ENCODE assay signal across 38 cellular contexts in the genomic region with DNA sequence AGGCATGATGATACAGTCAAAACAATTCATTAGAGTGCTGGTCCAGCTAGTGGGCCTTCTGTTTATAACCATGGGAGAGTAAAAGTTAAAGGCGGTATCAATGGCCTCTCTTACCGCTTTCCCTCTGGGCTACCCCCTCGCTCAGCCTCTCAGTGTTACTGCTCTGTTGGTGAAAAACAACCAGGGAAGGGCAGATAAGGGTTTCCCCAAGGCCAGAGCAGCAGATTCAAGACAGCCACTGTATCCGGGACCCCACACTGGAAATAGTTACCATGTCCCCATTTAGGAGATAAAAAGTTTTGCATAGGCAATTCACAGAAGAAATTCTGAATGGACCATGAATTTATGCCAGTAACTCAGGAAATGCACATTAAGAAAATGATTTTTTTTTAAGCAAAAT. TPM values are rescaled to one million over a fixed set of nuclear protein-coding genes. Genes with fewer than 3 reads are reported as not detected.
"Had no signal": no experiment of that assay in that cellular context is flagged by ENCODE, and none has a peak within 500 bp of the region (broad histone marks: within the 10 kb centered on the region; RNA-seq: fewer than 3 reads in every experiment).

No MANE protein-coding gene starts in this region.

- H3K9me3 ChIP-seq: adrenal gland, body of pancreas, breast epithelium had no signal

- H3K27me3 ChIP-seq: adrenal gland, body of pancreas, brain microvascular endothelial cell, breast epithelium had no signal

- FAIRE-seq: astrocyte had no signal

- DNase-seq: activated CD4-positive, alpha-beta memory T cell treated with anti-CD3 and anti-CD28 coated beads, Interleukin-2, amount 10 ng/mL, durations not matched to agents 7 days and 5 days; activated CD4-positive, alpha-beta T cell treated with anti-CD3 and anti-CD28 coated beads for 1 hour; activated CD4-positive, alpha-beta T cell treated with anti-CD3 and anti-CD28 coated beads for 36 hours; activated CD4-positive, alpha-beta T cell treated with anti-CD3 and anti-CD28 coated beads for 48 hours; activated CD4-positive, alpha-beta T cell treated with anti-CD3 and anti-CD28 coated beads, Interleukin-2, amount 10 ng/mL, durations not matched to agents 7 days and 5 days; activated CD4-positive, alpha-beta T cell treated with anti-CD3 and anti-CD28 coated beads, Interleukin-2, amount 50 U/mL, for 48 hours; activated CD4-positive, CD25-positive, alpha-beta regulatory T cell; activated CD8-positive, alpha-beta memory T cell treated with anti-CD3 and anti-CD28 coated beads for 24 hours; activated CD8-positive, alpha-beta memory T cell treated with anti-CD3 and anti-CD28 coated beads, Interleukin-2, amount 10 ng/mL, durations not matched to agents 7 days and 5 days; activated CD8-positive, alpha-beta memory T cell treated with anti-CD3 and anti-CD28 coated beads, Interleukin-2, amount 50 U/mL, for 48 hours; activated CD8-positive, alpha-beta T cell treated with anti-CD3 and anti-CD28 coated beads, Interleukin-2, amount 10 ng/mL, durations not matched to agents 7 days and 5 days; activated effector memory CD4-positive, alpha-beta T cell treated with anti-CD3 and anti-CD28 coated beads, Interleukin-2, amount 50 U/mL, for 16 hours; activated gamma-delta T cell treated with Interleukin-2 at 50 U/mL for 16 hours; activated naive CD4-positive, alpha-beta T cell; activated naive CD4-positive, alpha-beta T cell treated with anti-CD3 and anti-CD28 coated beads for 36 hours; activated naive CD4-positive, alpha-beta T cell treated with anti-CD3 and anti-CD28 coated beads, Interleukin-2, amount 50 U/mL, for 16 hours; activated naive CD8-positive, alpha-beta T cell treated with anti-CD3 and anti-CD28 coated beads for 36 hours; activated T-cell treated with anti-CD3 and anti-CD28 coated beads, Interleukin-2, amount 50 U/mL, for 1 hour; activated T-cell treated with anti-CD3 and anti-CD28 coated beads, Interleukin-2, amount 50 U/mL, for 4 hours; activated T-cell treated with anti-CD3 and anti-CD28 coated beads, Interleukin-2, amount 50 U/mL, for 72 hours; adrenal gland; amniotic stem cell; aorta; body of pancreas; brain microvascular endothelial cell; central memory CD4-positive, alpha-beta T cell; T-helper 1 cell; T-helper 2 cell; T-helper 9 cell; WERI-Rb-1 had no signal

- H3K4me3 ChIP-seq: adrenal gland, body of pancreas, breast epithelium had no signal

- H3K27ac ChIP-seq: adrenal gland, body of pancreas, brain microvascular endothelial cell, breast epithelium, WERI-Rb-1 had no signal

- H3K4me1 ChIP-seq: adrenal gland, breast epithelium had no signal

- H3K36me3 ChIP-seq: adrenal gland, brain microvascular endothelial cell, breast epithelium, WERI-Rb-1 had no signal

- ATAC-seq: activated CD4-positive, alpha-beta T cell treated with anti-CD3 and anti-CD28 coated beads for 36 hours; activated CD4-positive, CD25-positive, alpha-beta regulatory T cell treated with anti-CD3 and anti-CD28 coated beads, Interleukin-2, amount 50 U/mL, for 24 hours; activated CD8-positive, alpha-beta memory T cell treated with anti-CD3 and anti-CD28 coated beads, Interleukin-2, amount 10 ng/mL, durations not matched to agents 7 days and 5 days; activated CD8-positive, alpha-beta T cell treated with anti-CD3 and anti-CD28 coated beads, Interleukin-2, amount 10 ng/mL, durations not matched to agents 7 days and 5 days; activated naive CD4-positive, alpha-beta T cell treated with anti-CD3 and anti-CD28 coated beads, Interleukin-2, amount 50 U/mL, for 72 hours; activated T-cell treated with anti-CD3 and anti-CD28 coated beads, Interleukin-2, amount 50 U/mL, for 4 hours; activated T-cell treated with anti-CD3 and anti-CD28 coated beads, Interleukin-2, amount 50 U/mL, for 72 hours; activated T-helper 17 cell treated with anti-CD3 and anti-CD28 coated beads, Interleukin-2, amount 50 U/mL, for 72 hours; body of pancreas; WTC11 had no signal

RNA-seq across cellular contexts. Expression of gene SCGN, which starts 13.4 kb away (rescaled TPM):
- total RNA-seq: activated CD4-positive, alpha-beta memory T cell treated with anti-CD3 and anti-CD28 coated beads, Interleukin-2, amount 10 ng/mL, durations not matched to agents 7 days and 5 days; activated CD4-positive, alpha-beta T cell treated with anti-CD3 and anti-CD28 coated beads for 36 hours; activated CD4-positive, alpha-beta T cell treated with anti-CD3 and anti-CD28 coated beads, Interleukin-2, amount 10 ng/mL, durations not matched to agents 7 days and 5 days; activated CD8-positive, alpha-beta memory T cell treated with anti-CD3 and anti-CD28 coated beads, Interleukin-2, amount 10 ng/mL, durations not matched to agents 7 days and 5 days; activated CD8-positive, alpha-beta T cell treated with anti-CD3 and anti-CD28 coated beads, Interleukin-2, amount 10 ng/mL, durations not matched to agents 7 days and 5 days; activated naive CD4-positive, alpha-beta T cell treated with anti-CD3 and anti-CD28 coated beads for 36 hours; activated naive CD4-positive, alpha-beta T cell treated with anti-CD3 and anti-CD28 coated beads, Interleukin-2, amount 50 U/mL, for 72 hours; activated naive CD8-positive, alpha-beta T cell treated with anti-CD3 and anti-CD28 coated beads for 36 hours; activated T-cell treated with anti-CD3 and anti-CD28 coated beads, Interleukin-2, amount 50 U/mL, for 4 hours; activated T-cell treated with anti-CD3 and anti-CD28 coated beads, Interleukin-2, amount 50 U/mL, for 72 hours; activated T-helper 1 cell treated with anti-CD3 and anti-CD28 coated beads, Interleukin-12 subunit alpha, Interleukin-12 subunit beta, Interleukin-2, Interleukin-4 antibody, amounts not matched to agents 30 ng/mL and 10 ng/mL and 1 ng/mL, durations not matched to agents 14 hours and 24 hours and 36 hours; activated T-helper 17 cell treated with anti-CD3 and anti-CD28 coated beads, Interleukin-2, amount 50 U/mL, for 72 hours; aorta; astrocyte; cardiac septum; WTC11 had no signal
